Comparison of ENCODE assay signal across 8 cellular contexts in genomic region chr5:73792687-73793320, GRCh38.
DNase-seq lines count a peak whose midpoint lies in the region; ATAC-seq and TF ChIP-seq lines count a peak whose summit lies in the region.

No MANE protein-coding gene starts in this region.

- H3K9me3 ChIP-seq in NT2/D1 (ENCODE audit: insufficient read depth, low read length): no peaks in the 10 kb centered on the region
- no peaks in the 10 kb centered on the region for H3K9me3 ChIP-seq in stomach

- H3K4me1 ChIP-seq in NT2/D1 (ENCODE audit: insufficient read depth, insufficient read length) (no peaks in the 10 kb centered on the region), stomach (peaks cover 0 to 24% (median 11%) of the 10 kb centered on the region in 4 donors)

- peak in 5 of 7 experiments; percentile 83 to 94 (median 92) for TF ChIP-seq CTCF in stomach (IDR thresholded peaks at IDR 0.05)

- no peaks in the 10 kb centered on the region for H3K36me3 Mint-ChIP-seq in natural killer cell treated with Interleukin-12 subunit alpha and Interleukin-12 subunit beta and Interleukin-15 and Interleukin-18, amount 100 ng/mL, for 72 hours

- H3K9me3 Mint-ChIP-seq in natural killer cell treated with Interleukin-12 subunit alpha and Interleukin-12 subunit beta and Interleukin-15 and Interleukin-18, amount 100 ng/mL, for 72 hours: no peaks in the 10 kb centered on the region

- no peak overlapping the region for H3K4me3 Mint-ChIP-seq in natural killer cell treated with Interleukin-12 subunit alpha and Interleukin-12 subunit beta and Interleukin-15 and Interleukin-18, amount 100 ng/mL, for 72 hours

- no peaks in the 10 kb centered on the region for H3K27me3 Mint-ChIP-seq in natural killer cell treated with Interleukin-12 subunit alpha and Interleukin-12 subunit beta and Interleukin-15 and Interleukin-18, amount 100 ng/mL, for 72 hours

- DNase-seq in NCI-H1417 (lab: John Stamatoyannopoulos, UW): peak; percentile 43 to 76 (median 68)
- no peak for DNase-seq in NCI-H1417 treated with DMSO at 0.1 percent for 48 hours (lab: John Stamatoyannopoulos, UW)
- DNase-seq in NT2/D1 (ENCODE audit: low read depth, low spot score): peak; percentile 51
- DNase-seq in activated T-cell treated with anti-CD3 and anti-CD28 coated beads for 1 hour (ENCODE audit: low read depth): peak; percentile 42
- DNase-seq in natural killer cell treated with Interleukin-12 subunit alpha and Interleukin-12 subunit beta and Interleukin-15 and Interleukin-18, amount 100 ng/mL, for 72 hours (ENCODE audit: low spot score): peak; percentile 80
- DNase-seq in stomach: peak; percentile 78

- ATAC-seq in HG03196 (IDR thresholded peaks at IDR 0.05; ENCODE audit: unreplicated experiment) (peak; percentile 57), esophagus mucosa (peak; percentile 85)
- peak; percentile 71 to 79 for ATAC-seq in natural killer cell treated with Interleukin-12 subunit alpha and Interleukin-12 subunit beta and Interleukin-15 and Interleukin-18, amount 100 ng/mL, for 72 hours

- TF ChIP-seq POLR2A in stomach (IDR thresholded peaks at IDR 0.05): no peak

- no peak overlapping the region for H3K9ac ChIP-seq in NT2/D1 (ENCODE audit: insufficient read length, low read depth)

- H3K27ac Mint-ChIP-seq in natural killer cell treated with Interleukin-12 subunit alpha and Interleukin-12 subunit beta and Interleukin-15 and Interleukin-18, amount 100 ng/mL, for 72 hours: no peak overlapping the region

- 0 to 3% (median 2%) methylated on average over 2 of the region's 2 CpGs for WGBS in stomach, 5 donors

- no peak overlapping the region for H3K27ac ChIP-seq in stomach

- no peaks in the 10 kb centered on the region for H3K36me3 ChIP-seq in NT2/D1 (ENCODE audit: insufficient read depth, insufficient read length, low read length)
- peaks cover 0 to 17% (median 10%) of the 10 kb centered on the region in 4 donors for H3K36me3 ChIP-seq in stomach

- intact Hi-C loops in stomach (cut with DNase I; ENCODE audit: low total_unique reads): loop anchor here (5.0 kb wide), 1 partner anchor 206 kb away; no protein-coding TSS in a partner anchor

- TF ChIP-seq EP300 in stomach (IDR thresholded peaks at IDR 0.05): no peak

- H3K4me3 ChIP-seq in NT2/D1 (ENCODE audit: insufficient read length, low read depth) (no peak overlapping the region), stomach (no peak overlapping the region)

- H3K4me1 Mint-ChIP-seq in natural killer cell treated with Interleukin-12 subunit alpha and Interleukin-12 subunit beta and Interleukin-15 and Interleukin-18, amount 100 ng/mL, for 72 hours (ENCODE audit: low read depth in 2 of 2): peaks cover 16 to 19% of the 10 kb centered on the region in 2 donors

- no peaks in the 10 kb centered on the region for H3K27me3 ChIP-seq in NT2/D1 (ENCODE audit: insufficient read depth, insufficient read length)
- no peaks in the 10 kb centered on the region for H3K27me3 ChIP-seq in stomach
